In the genomic region with DNA sequence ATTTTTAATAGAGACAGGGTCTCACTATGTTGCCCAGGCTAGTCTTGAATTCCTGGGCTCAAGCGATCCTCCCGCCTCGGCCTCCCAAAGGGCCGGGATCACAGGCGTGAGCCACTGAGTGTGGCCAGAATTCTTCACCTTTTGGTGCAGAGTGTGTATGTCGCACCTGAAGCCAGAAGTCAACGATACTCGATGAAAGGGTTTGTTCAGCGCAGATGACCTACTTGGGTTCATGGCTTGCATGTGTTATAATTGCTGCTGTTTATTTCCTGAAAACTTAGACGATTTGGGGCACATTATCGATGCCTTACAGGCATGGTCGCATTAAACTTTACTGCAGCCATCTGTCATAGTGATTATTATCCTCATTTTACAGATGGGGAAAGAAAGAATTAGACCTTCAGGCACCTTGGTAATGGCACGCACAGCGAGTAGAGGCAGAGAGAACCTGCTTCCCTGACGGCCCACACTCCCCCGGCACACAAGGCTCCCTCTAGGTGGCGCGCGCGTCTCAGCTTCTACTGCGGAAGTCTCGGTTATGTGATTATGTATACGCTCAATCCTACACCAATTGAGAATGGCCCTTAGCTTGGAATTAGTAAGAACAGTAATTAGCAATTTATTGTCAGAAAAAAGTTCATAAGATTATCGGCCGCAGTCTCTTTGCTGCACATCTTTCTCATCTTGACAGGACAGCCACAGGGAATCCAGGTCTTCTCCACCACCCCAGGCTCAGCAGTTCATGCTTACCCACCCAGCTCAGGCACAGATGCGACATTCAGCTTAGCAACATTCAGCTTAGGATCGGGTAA, we compare ENCODE assay signal across 8 cellular contexts.
DNase-seq lines count a peak whose midpoint lies in the region; ATAC-seq, FAIRE-seq and TF ChIP-seq lines count a peak whose summit lies in the region.

No MANE protein-coding gene starts in this region.

- no peak overlapping the region for H3K9ac ChIP-seq in keratinocyte (ENCODE audit: control insufficient read depth, extremely low read depth, insufficient read depth, low read length)

- H4K20me1 ChIP-seq in keratinocyte (ENCODE audit: control insufficient read depth, extremely low read depth, insufficient read depth, low read length) = no peaks in the 10 kb centered on the region

- no peak overlapping the region for H3K4me3 Mint-ChIP-seq in MCF 10A (ENCODE audit: unreplicated experiment)

- DNase-seq in ACHN (peak; percentile 58), NCI-H2227 (lab: John Stamatoyannopoulos, UW; ENCODE audit: unreplicated experiment) (peak; percentile 89), WERI-Rb-1 (peak; percentile 88), MCF 10A (ENCODE audit: unreplicated experiment) (peak; percentile 85), keratinocyte (ENCODE audit: low read depth, low spot score) (peak; percentile 17)
- peak; percentile 79 to 93 (median 86) for DNase-seq in stimulated activated CD4-positive, alpha-beta T cell treated with anti-CD3 and anti-CD28 coated beads, Interleukin-12 subunit alpha, Interleukin-12 subunit beta, amount 100 ng/mL, for 48 hours (ENCODE audit: low read depth in 2 of 3, low spot score in 1 of 3)

- in situ Hi-C loops in ACHN (cut with HindIII; ENCODE audit: low pct_ligation_motif_present, low pct_unique_long_range_greater_than_20kb, low sequenced_read_pairs) = no loop called here

- H3K9me3 Mint-ChIP-seq in MCF 10A (ENCODE audit: unreplicated experiment) = no peaks in the 10 kb centered on the region

- no peaks in the 10 kb centered on the region for H3K79me2 ChIP-seq in keratinocyte (ENCODE audit: control insufficient read depth, insufficient read depth, low read length)

- H3K9me1 ChIP-seq in keratinocyte (ENCODE audit: control insufficient read depth, extremely low read depth, insufficient read depth, low read length) = no peaks in the 10 kb centered on the region

- H3K27ac ChIP-seq in WERI-Rb-1 (no peak overlapping the region), keratinocyte (ENCODE audit: control insufficient read depth, insufficient read depth, low read length) (no peak overlapping the region)

- dilution Hi-C loops in keratinocyte (cut with MboI; ENCODE audit: extremely low pct_ligation_motif_present, low sequenced_read_pairs) = no loop called here

- H3K4me2 ChIP-seq in keratinocyte (ENCODE audit: control insufficient read depth, extremely low read depth, insufficient read depth, low read depth, low read length) = peak overlapping the region; percentile 82

- H3K27me3 Mint-ChIP-seq in MCF 10A (ENCODE audit: insufficient read depth, unreplicated experiment) = peaks cover 12% of the 10 kb centered on the region

- H3K36me3 Mint-ChIP-seq in MCF 10A (ENCODE audit: insufficient read depth, unreplicated experiment) = no peaks in the 10 kb centered on the region

- peak overlapping the region; percentile 35 for H3K4me3 ChIP-seq in WERI-Rb-1 (ENCODE audit: low read depth, low read length)
- H3K4me3 ChIP-seq in keratinocyte (ENCODE audit: control insufficient read depth in 2 of 3, extremely low read depth in 1 of 3, insufficient read depth in 2 of 3, low read depth in 1 of 3, low read length in 3 of 3) = no peak overlapping the region

- peaks cover 34% of the 10 kb centered on the region for H3K4me1 Mint-ChIP-seq in MCF 10A (ENCODE audit: insufficient read depth, unreplicated experiment)

- H3K4me1 ChIP-seq in keratinocyte (ENCODE audit: control insufficient read depth, extremely low read depth, insufficient read depth, low read length) = peaks cover 7% of the 10 kb centered on the region

- H3K36me3 ChIP-seq in WERI-Rb-1 (no peaks in the 10 kb centered on the region), keratinocyte (ENCODE audit: control insufficient read depth in 2 of 2, extremely low read depth in 1 of 2, insufficient read depth in 2 of 2, low read length in 2 of 2) (no peaks in the 10 kb centered on the region)

- peak; percentile 86 for TF ChIP-seq CTCF in WERI-Rb-1 (IDR thresholded peaks at IDR 0.05; ENCODE audit: low read depth, low read length)
- peak; percentile 71 for TF ChIP-seq CTCF in MCF 10A (IDR thresholded peaks at IDR 0.05; ENCODE audit: unreplicated experiment)
- TF ChIP-seq CTCF in keratinocyte (optimal IDR thresholded peaks at IDR 0.05 in 1 of 3, IDR thresholded peaks at IDR 0.05 in 1 of 3, conservative IDR thresholded peaks at IDR 0.05 in 1 of 3; ENCODE audit: extremely low read depth in 1 of 3, insufficient read depth in 2 of 3, low read length in 3 of 3) = peak; percentile 90 to 97 (median 90)

- CTCF ChIA-PET in MCF 10A (lab: Yijun Ruan, JAX) = interaction anchor here (0.5 to 12.9 kb wide), 61 partner anchors 9 to 1250 kb away, joined by 3 to 216 read pairs (median 5); no protein-coding TSS in a partner anchor

- POLR2A ChIA-PET in MCF 10A (lab: Yijun Ruan, JAX) = interaction anchor here (0.6 to 3.7 kb wide), 18 partner anchors 9 to 588 kb away, joined by 3 to 29 read pairs (median 3); no protein-coding TSS in a partner anchor

- FAIRE-seq in keratinocyte (lab: Jason Lieb, UNC) = no peak

- H3K9me3 ChIP-seq in WERI-Rb-1 (ENCODE audit: severe bottlenecking) = no peaks in the 10 kb centered on the region
- H3K9me3 ChIP-seq in keratinocyte (ENCODE audit: control insufficient read depth, low read depth, low read length) = no peaks in the 10 kb centered on the region

- H3K27me3 ChIP-seq in WERI-Rb-1 (ENCODE audit: insufficient read depth, low read depth, severe bottlenecking) (no peaks in the 10 kb centered on the region), keratinocyte (ENCODE audit: control insufficient read depth, extremely low read depth, insufficient read depth, low read length) (no peaks in the 10 kb centered on the region)

- H3K27ac Mint-ChIP-seq in MCF 10A (ENCODE audit: low read depth, unreplicated experiment) = peak overlapping the region; percentile 23

- peak overlapping the region; percentile 54 for H2AFZ ChIP-seq in keratinocyte (ENCODE audit: control insufficient read depth, low read length)

- ATAC-seq in GM18870 (IDR thresholded peaks at IDR 0.05; ENCODE audit: unreplicated experiment) = peak; percentile 51
- ATAC-seq in HG03139 (IDR thresholded peaks at IDR 0.05; ENCODE audit: unreplicated experiment) = peak; percentile 74

- no TSS peak for BruUV-seq in MCF 10A (replicated peaks; lab: Mats Ljungman, UMichigan)

- intact Hi-C loops in MCF 10A (cut with micrococcal nuclease) = loop anchor here (1.0 to 5.0 kb wide), 6 partner anchors 27 to 474 kb away; no protein-coding TSS in a partner anchor

Comparison
In these comparisons a context has a peak if more than half of its experiments do, and no peak if none do; other contexts are left out.
1. DNase-seq: peak in every context shown above with its lines; median percentile 89 in NCI-H2227; 88 in WERI-Rb-1; 86 in stimulated activated CD4-positive, alpha-beta T cell treated with anti-CD3 and anti-CD28 coated beads, Interleukin-12 subunit alpha, Interleukin-12 subunit beta, amount 100 ng/mL, for 48 hours; 85 in MCF 10A; 58 in ACHN; 17 in keratinocyte.